Comparison of ENCODE assay signal across 1 cellular context in the genomic region with DNA sequence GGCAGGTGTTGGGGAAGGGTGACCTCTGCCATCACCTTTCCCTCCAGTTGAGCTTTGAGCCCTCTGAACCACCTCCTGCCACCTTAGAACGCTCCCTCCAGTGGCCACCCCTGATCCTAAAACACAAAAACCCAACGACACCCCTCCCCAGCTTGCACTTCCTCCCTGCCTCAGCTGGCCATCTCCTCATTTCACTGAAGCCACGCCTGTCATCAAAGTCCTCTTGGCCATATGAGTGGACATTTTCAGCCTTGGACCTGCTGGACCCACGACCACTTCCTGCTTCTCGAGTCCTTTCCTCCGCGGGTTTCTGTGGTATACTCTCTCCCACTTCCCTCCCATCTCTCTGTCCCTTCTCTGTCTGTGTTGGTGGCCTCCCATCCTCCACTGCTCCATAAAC.
TF ChIP-seq lines count a peak whose summit lies in the region.

No MANE protein-coding gene starts in this region.

TF ChIP-seq in H1, 55 proteins besides CTCF, POLR2A, EP300 and RAD21:
- TF ChIP-seq TBP (IDR thresholded peaks at IDR 0.05; ENCODE audit: low read depth, low read length): no peak
- no peak for TF ChIP-seq SP1 (IDR thresholded peaks at IDR 0.05; ENCODE audit: low read depth, low read length)
- TF ChIP-seq BCL11A (IDR thresholded peaks at IDR 0.05; ENCODE audit: low read depth in 2 of 2, low read length in 2 of 2): no peak
- TF ChIP-seq BACH1 (IDR thresholded peaks at IDR 0.05; ENCODE audit: low read length): no peak
- TF ChIP-seq, protein P1, sequence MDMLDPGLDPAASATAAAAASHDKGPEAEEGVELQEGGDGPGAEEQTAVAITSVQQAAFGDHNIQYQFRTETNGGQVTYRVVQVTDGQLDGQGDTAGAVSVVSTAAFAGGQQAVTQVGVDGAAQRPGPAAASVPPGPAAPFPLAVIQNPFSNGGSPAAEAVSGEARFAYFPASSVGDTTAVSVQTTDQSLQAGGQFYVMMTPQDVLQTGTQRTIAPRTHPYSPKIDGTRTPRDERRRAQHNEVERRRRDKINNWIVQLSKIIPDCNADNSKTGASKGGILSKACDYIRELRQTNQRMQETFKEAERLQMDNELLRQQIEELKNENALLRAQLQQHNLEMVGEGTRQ (IDR thresholded peaks at IDR 0.05; ENCODE audit: low read length): no peak
- no peak for TF ChIP-seq PHF8 (conservative IDR thresholded peaks at IDR 0.05; ENCODE audit: low read depth, low read length)
- no peak for TF ChIP-seq SIX5 (IDR thresholded peaks at IDR 0.05; ENCODE audit: low read depth, low read length)
- TF ChIP-seq, protein P2, sequence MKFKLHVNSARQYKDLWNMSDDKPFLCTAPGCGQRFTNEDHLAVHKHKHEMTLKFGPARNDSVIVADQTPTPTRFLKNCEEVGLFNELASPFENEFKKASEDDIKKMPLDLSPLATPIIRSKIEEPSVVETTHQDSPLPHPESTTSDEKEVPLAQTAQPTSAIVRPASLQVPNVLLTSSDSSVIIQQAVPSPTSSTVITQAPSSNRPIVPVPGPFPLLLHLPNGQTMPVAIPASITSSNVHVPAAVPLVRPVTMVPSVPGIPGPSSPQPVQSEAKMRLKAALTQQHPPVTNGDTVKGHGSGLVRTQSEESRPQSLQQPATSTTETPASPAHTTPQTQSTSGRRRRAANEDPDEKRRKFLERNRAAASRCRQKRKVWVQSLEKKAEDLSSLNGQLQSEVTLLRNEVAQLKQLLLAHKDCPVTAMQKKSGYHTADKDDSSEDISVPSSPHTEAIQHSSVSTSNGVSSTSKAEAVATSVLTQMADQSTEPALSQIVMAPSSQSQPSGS (IDR thresholded peaks at IDR 0.05; ENCODE audit: low read length): no peak
- TF ChIP-seq HDAC6 (IDR thresholded peaks at IDR 0.05; ENCODE audit: low read depth, low read length): no peak
- TF ChIP-seq SAP30 (IDR thresholded peaks at IDR 0.05; ENCODE audit: insufficient read depth, insufficient replicate concordance, low read length): no peak
TF ChIP-seq in H1: peak in this region for 0.
